31 cellular contexts compared by ENCODE assay signal in genomic region chr2:159060518-159060917, GRCh38.
"Had no signal": no experiment of that assay in that cellular context is flagged by ENCODE, and none has a peak within 500 bp of the region (broad histone marks: within the 10 kb centered on the region; RNA-seq: fewer than 3 reads in every experiment).

No MANE protein-coding gene starts in this region.

- DNase-seq: activated CD4-positive, alpha-beta T cell treated with anti-CD3 and anti-CD28 coated beads for 36 hours; activated CD4-positive, alpha-beta T cell treated with anti-CD3 and anti-CD28 coated beads, Interleukin-2, amount 10 ng/mL, durations not matched to agents 7 days and 5 days; activated CD4-positive, alpha-beta T cell treated with anti-CD3 and anti-CD28 coated beads, Interleukin-2, amount 50 U/mL, for 48 hours; activated CD8-positive, alpha-beta T cell treated with anti-CD3 and anti-CD28 coated beads, Interleukin-2, amount 10 ng/mL, durations not matched to agents 7 days and 5 days; activated gamma-delta T cell; activated naive CD4-positive, alpha-beta T cell treated with Interleukin-2 at 50 U/mL for 16 hours; activated naive CD8-positive, alpha-beta T cell treated with anti-CD3 and anti-CD28 coated beads, Interleukin-2, amount 10 ng/mL, durations not matched to agents 7 days and 5 days; activated T-cell treated with anti-CD3 and anti-CD28 coated beads, Interleukin-2, amount 50 U/mL, for 24 hours; amygdala; Karpas-422; KBM-7; NCI-H1105; NCI-H1417 treated with DMSO at 0.1 percent for 48 hours; NCI-H187 treated with DMSO at 0.1 percent for 48 hours; NCI-H2081; NCI-H2171 treated with DMSO at 0.1 percent for 48 hours; NCI-H2227 treated with DMSO at 0.1 percent for 48 hours; NCI-H446; NCI-H524 treated with DMSO at 0.1 percent for 48 hours; NK-92 treated with Interleukin-12 subunit alpha and Interleukin-12 subunit beta, amount 100 ng/mL, for 24 hours; PC-3; Peyer's patch; RPMI8226; SHP77 treated with DMSO at 0.1 percent for 48 hours; SK-N-SH had no signal

- ATAC-seq: activated CD4-positive, alpha-beta T cell treated with anti-CD3 and anti-CD28 coated beads for 36 hours; activated CD4-positive, CD25-positive, alpha-beta regulatory T cell treated with anti-CD3 and anti-CD28 coated beads, Interleukin-2, amount 50 U/mL, for 24 hours; activated CD8-positive, alpha-beta T cell treated with anti-CD3 and anti-CD28 coated beads, Interleukin-2, amount 10 ng/mL, durations not matched to agents 7 days and 5 days; PC-3; WTC11 had no signal

- H3K4me1 Mint-ChIP-seq: activated CD4-positive, alpha-beta T cell treated with anti-CD3 and anti-CD28 coated beads for 36 hours; activated CD4-positive, alpha-beta T cell treated with anti-CD3 and anti-CD28 coated beads, Interleukin-2, amount 10 ng/mL, durations not matched to agents 7 days and 5 days; activated naive CD4-positive, alpha-beta T cell treated with anti-CD3 and anti-CD28 coated beads, Interleukin-2, amount 50 U/mL, for 24 hours; activated naive CD8-positive, alpha-beta T cell treated with anti-CD3 and anti-CD28 coated beads, Interleukin-2, amount 10 ng/mL, durations not matched to agents 7 days and 5 days had no signal

- H3K27ac Mint-ChIP-seq: activated CD4-positive, alpha-beta T cell treated with anti-CD3 and anti-CD28 coated beads for 36 hours; activated CD4-positive, alpha-beta T cell treated with anti-CD3 and anti-CD28 coated beads, Interleukin-2, amount 10 ng/mL, durations not matched to agents 7 days and 5 days; activated CD8-positive, alpha-beta T cell treated with anti-CD3 and anti-CD28 coated beads, Interleukin-2, amount 10 ng/mL, durations not matched to agents 7 days and 5 days; activated naive CD4-positive, alpha-beta T cell treated with anti-CD3 and anti-CD28 coated beads, Interleukin-2, amount 50 U/mL, for 24 hours; activated naive CD8-positive, alpha-beta T cell treated with anti-CD3 and anti-CD28 coated beads, Interleukin-2, amount 10 ng/mL, durations not matched to agents 7 days and 5 days; activated T-cell treated with anti-CD3 and anti-CD28 coated beads, Interleukin-2, amount 50 U/mL, for 24 hours; activated T-helper 2 cell treated with anti-CD3 and anti-CD28 coated beads, Interferon-gamma antibody, Interleukin-2, Interleukin-4, amounts not matched to agents 10 μg/mL and 5 μg/mL and 100 μg/mL, durations not matched to agents 14 hours and 24 hours and 36 hours; T-helper 1 cell treated with Interleukin-12 subunit alpha and Interleukin-12 subunit beta and Interleukin-4 antibody, amounts not matched to agents 30 μg/mL and 1 μg/mL, for 36 hours; T-helper 2 cell treated with Interferon-gamma antibody and Interleukin-4, amounts not matched to agents 5 μg/mL and 100 μg/mL, for 36 hours; WTC11 had no signal

- H3K36me3 Mint-ChIP-seq: activated naive CD4-positive, alpha-beta T cell treated with anti-CD3 and anti-CD28 coated beads, Interleukin-2, amount 50 U/mL, for 24 hours; activated naive CD8-positive, alpha-beta T cell treated with anti-CD3 and anti-CD28 coated beads, Interleukin-2, amount 10 ng/mL, durations not matched to agents 7 days and 5 days; WTC11 had no signal

- H3K9me3 Mint-ChIP-seq: activated CD4-positive, alpha-beta T cell treated with anti-CD3 and anti-CD28 coated beads, Interleukin-2, amount 10 ng/mL, durations not matched to agents 7 days and 5 days; activated naive CD4-positive, alpha-beta T cell treated with anti-CD3 and anti-CD28 coated beads, Interleukin-2, amount 50 U/mL, for 24 hours; activated naive CD8-positive, alpha-beta T cell treated with anti-CD3 and anti-CD28 coated beads, Interleukin-2, amount 10 ng/mL, durations not matched to agents 7 days and 5 days; activated T-cell treated with anti-CD3 and anti-CD28 coated beads, Interleukin-2, amount 50 U/mL, for 24 hours; activated T-helper 2 cell treated with anti-CD3 and anti-CD28 coated beads, Interferon-gamma antibody, Interleukin-2, Interleukin-4, amounts not matched to agents 10 μg/mL and 5 μg/mL and 100 μg/mL, durations not matched to agents 14 hours and 24 hours and 36 hours; T-helper 1 cell treated with Interleukin-12 subunit alpha and Interleukin-12 subunit beta and Interleukin-4 antibody, amounts not matched to agents 30 μg/mL and 1 μg/mL, for 36 hours; T-helper 2 cell treated with Interferon-gamma antibody and Interleukin-4, amounts not matched to agents 5 μg/mL and 100 μg/mL, for 36 hours; WTC11 had no signal

- H3K27me3 Mint-ChIP-seq: activated CD4-positive, alpha-beta T cell treated with anti-CD3 and anti-CD28 coated beads for 36 hours; activated CD4-positive, alpha-beta T cell treated with anti-CD3 and anti-CD28 coated beads, Interleukin-2, amount 10 ng/mL, durations not matched to agents 7 days and 5 days; activated naive CD4-positive, alpha-beta T cell treated with anti-CD3 and anti-CD28 coated beads, Interleukin-2, amount 50 U/mL, for 24 hours; activated naive CD8-positive, alpha-beta T cell treated with anti-CD3 and anti-CD28 coated beads, Interleukin-2, amount 10 ng/mL, durations not matched to agents 7 days and 5 days; activated T-cell treated with anti-CD3 and anti-CD28 coated beads, Interleukin-2, amount 50 U/mL, for 24 hours had no signal

- H3K4me3 Mint-ChIP-seq: activated CD4-positive, alpha-beta T cell treated with anti-CD3 and anti-CD28 coated beads for 36 hours; activated CD4-positive, alpha-beta T cell treated with anti-CD3 and anti-CD28 coated beads, Interleukin-2, amount 10 ng/mL, durations not matched to agents 7 days and 5 days; activated CD8-positive, alpha-beta T cell treated with anti-CD3 and anti-CD28 coated beads, Interleukin-2, amount 10 ng/mL, durations not matched to agents 7 days and 5 days; activated naive CD4-positive, alpha-beta T cell treated with anti-CD3 and anti-CD28 coated beads, Interleukin-2, amount 50 U/mL, for 24 hours; activated naive CD8-positive, alpha-beta T cell treated with anti-CD3 and anti-CD28 coated beads, Interleukin-2, amount 10 ng/mL, durations not matched to agents 7 days and 5 days; activated T-cell treated with anti-CD3 and anti-CD28 coated beads, Interleukin-2, amount 50 U/mL, for 24 hours; T-helper 1 cell treated with Interleukin-12 subunit alpha and Interleukin-12 subunit beta and Interleukin-4 antibody, amounts not matched to agents 30 μg/mL and 1 μg/mL, for 36 hours; T-helper 2 cell treated with Interferon-gamma antibody and Interleukin-4, amounts not matched to agents 5 μg/mL and 100 μg/mL, for 36 hours; WTC11 had no signal
